In the genomic region with DNA sequence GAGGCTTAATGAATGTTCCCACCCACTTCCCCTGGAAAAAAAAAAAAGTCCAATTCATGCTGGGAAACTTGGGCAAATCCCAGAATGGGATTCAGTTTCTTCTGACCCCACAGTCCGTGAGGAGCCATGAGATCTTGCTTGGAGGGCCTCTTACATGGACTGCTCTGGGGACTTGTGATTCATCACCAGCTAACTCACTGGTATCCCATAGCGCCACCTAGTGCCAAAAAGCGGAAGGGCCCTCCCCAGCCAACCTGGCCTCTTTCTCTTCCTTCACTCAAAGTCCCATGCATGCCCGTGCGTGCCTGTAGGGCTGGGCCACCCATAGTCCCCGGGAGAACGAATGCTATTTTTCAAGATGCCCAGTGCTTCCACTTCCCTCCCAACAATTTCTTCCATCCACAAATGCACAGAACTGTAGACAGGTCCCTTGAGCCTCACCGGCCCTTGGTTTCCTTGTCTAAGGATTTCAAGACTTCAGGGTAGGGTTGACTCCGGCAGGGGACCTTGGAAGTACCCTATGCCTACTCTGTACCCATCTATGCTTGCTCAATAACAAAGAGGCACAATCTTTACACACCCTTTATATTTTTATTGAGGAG, we compare ENCODE assay signal across 8 cellular contexts. TPM values are rescaled to one million over a fixed set of nuclear protein-coding genes. Genes with fewer than 3 reads are reported as not detected.
A peak's percentile ranks its signal among the peaks of the same experiment; 100 is the strongest.
DNase-seq lines count a peak whose midpoint lies in the region; ATAC-seq and TF ChIP-seq lines count a peak whose summit lies in the region.

No MANE protein-coding gene starts in this region.

- ATAC-seq in GM21515 (IDR thresholded peaks at IDR 0.05; ENCODE audit: unreplicated experiment): peak; percentile 76

- intact Hi-C loops in activated T-helper 1 cell treated with anti-CD3 and anti-CD28 coated beads, Interleukin-12 subunit alpha, Interleukin-12 subunit beta, Interleukin-2, Interleukin-4 antibody, amounts not matched to agents 30 ng/mL and 10 ng/mL and 1 ng/mL, durations not matched to agents 14 hours and 24 hours and 36 hours (cut with micrococcal nuclease): loop anchor here (1.0 to 2.0 kb wide), 4 partner anchors 21 to 127 kb away; no protein-coding TSS in a partner anchor

- no peak overlapping the region for H2BK5ac ChIP-seq in neuronal stem cell (ENCODE audit: low read length)

- H2AK5ac ChIP-seq in neuronal stem cell (ENCODE audit: low read depth, low read length): no peak overlapping the region

- no peaks in the 10 kb centered on the region for H3K27me3 ChIP-seq in neuronal stem cell (ENCODE audit: control insufficient read depth in 3 of 3, insufficient read depth in 3 of 3, low read depth in 1 of 3, low read length in 3 of 3)

- H3K4me2 ChIP-seq in neuronal stem cell (ENCODE audit: insufficient read depth, low read length, poor library complexity, severe bottlenecking): no peak overlapping the region

- H3K4me1 Mint-ChIP-seq in activated T-helper 1 cell treated with anti-CD3 and anti-CD28 coated beads, Interleukin-12 subunit alpha, Interleukin-12 subunit beta, Interleukin-2, Interleukin-4 antibody, amounts not matched to agents 30 ng/mL and 10 ng/mL and 1 ng/mL, durations not matched to agents 14 hours and 24 hours and 36 hours (ENCODE audit: low read depth): peaks cover 35% of the 10 kb centered on the region

- peaks cover 5 to 20% of the 10 kb centered on the region in 2 donors for H3K9me3 ChIP-seq in neuronal stem cell (replicated peaks in 1 of 2; ENCODE audit: control insufficient read depth in 2 of 2, insufficient read depth in 1 of 2, low read depth in 1 of 2, low read length in 2 of 2)

- no peak overlapping the region for H4K91ac ChIP-seq in neuronal stem cell (ENCODE audit: low read depth, low read length, poor library complexity)

- no peak overlapping the region for H3K4me3 Mint-ChIP-seq in activated T-helper 1 cell treated with anti-CD3 and anti-CD28 coated beads, Interleukin-12 subunit alpha, Interleukin-12 subunit beta, Interleukin-2, Interleukin-4 antibody, amounts not matched to agents 30 ng/mL and 10 ng/mL and 1 ng/mL, durations not matched to agents 14 hours and 24 hours and 36 hours

- no peak overlapping the region for H3K23ac ChIP-seq in neuronal stem cell (ENCODE audit: low read depth, low read length, poor library complexity)

- no peak overlapping the region for H2AFZ ChIP-seq in neuronal stem cell (ENCODE audit: low read length)

- no peak overlapping the region for H3K18ac ChIP-seq in neuronal stem cell (ENCODE audit: low read length)

- H2BK12ac ChIP-seq in neuronal stem cell (ENCODE audit: low read length): no peak overlapping the region

- H4K8ac ChIP-seq in neuronal stem cell (ENCODE audit: low read depth, low read length): no peak overlapping the region

- no peak overlapping the region for H3K27ac ChIP-seq in neuronal stem cell (replicated peaks; ENCODE audit: low read length)

- peaks cover 5 to 22% of the 10 kb centered on the region in 2 donors for H3K36me3 ChIP-seq in neuronal stem cell (replicated peaks in 1 of 2; ENCODE audit: control insufficient read depth in 2 of 2, insufficient read depth in 2 of 2, low read length in 2 of 2)

- peak; percentile 70 for TF ChIP-seq CTCF in LNCAP (IDR thresholded peaks at IDR 0.05)

- no peak overlapping the region for H2BK15ac ChIP-seq in neuronal stem cell (ENCODE audit: low read length)

- H3K79me1 ChIP-seq in neuronal stem cell (ENCODE audit: low read depth, low read length): peaks cover 2% of the 10 kb centered on the region

- H3K27ac Mint-ChIP-seq in activated T-helper 1 cell treated with anti-CD3 and anti-CD28 coated beads, Interleukin-12 subunit alpha, Interleukin-12 subunit beta, Interleukin-2, Interleukin-4 antibody, amounts not matched to agents 30 ng/mL and 10 ng/mL and 1 ng/mL, durations not matched to agents 14 hours and 24 hours and 36 hours: no peak overlapping the region

- H3K14ac ChIP-seq in neuronal stem cell (ENCODE audit: low read length): no peak overlapping the region

- H2BK120ac ChIP-seq in neuronal stem cell (ENCODE audit: low read depth, low read length): no peak overlapping the region

- no peak overlapping the region for H3K4ac ChIP-seq in neuronal stem cell (ENCODE audit: low read length)

- peaks cover 3% of the 10 kb centered on the region for H3K36me3 Mint-ChIP-seq in activated T-helper 1 cell treated with anti-CD3 and anti-CD28 coated beads, Interleukin-12 subunit alpha, Interleukin-12 subunit beta, Interleukin-2, Interleukin-4 antibody, amounts not matched to agents 30 ng/mL and 10 ng/mL and 1 ng/mL, durations not matched to agents 14 hours and 24 hours and 36 hours (ENCODE audit: low read depth)

- H3K9ac ChIP-seq in neuronal stem cell (ENCODE audit: low read depth, low read length, poor library complexity): no peak overlapping the region

- H3K4me3 ChIP-seq in neuronal stem cell (ENCODE audit: low read length in 2 of 2): no peak overlapping the region

- H3K27me3 Mint-ChIP-seq in activated T-helper 1 cell treated with anti-CD3 and anti-CD28 coated beads, Interleukin-12 subunit alpha, Interleukin-12 subunit beta, Interleukin-2, Interleukin-4 antibody, amounts not matched to agents 30 ng/mL and 10 ng/mL and 1 ng/mL, durations not matched to agents 14 hours and 24 hours and 36 hours (ENCODE audit: insufficient read depth): peaks cover 55% of the 10 kb centered on the region

- peaks cover 24 to 28% of the 10 kb centered on the region in 2 donors for H3K4me1 ChIP-seq in neuronal stem cell (ENCODE audit: control insufficient read depth in 2 of 2, insufficient read depth in 1 of 2, low read depth in 1 of 2, low read length in 2 of 2)

- no peaks in the 10 kb centered on the region for H3K9me3 Mint-ChIP-seq in activated T-helper 1 cell treated with anti-CD3 and anti-CD28 coated beads, Interleukin-12 subunit alpha, Interleukin-12 subunit beta, Interleukin-2, Interleukin-4 antibody, amounts not matched to agents 30 ng/mL and 10 ng/mL and 1 ng/mL, durations not matched to agents 14 hours and 24 hours and 36 hours

- no CpG with 5 or more reads among the region's 9 CpGs for WGBS in neuronal stem cell (ENCODE audit: extremely low coverage in 2 of 2, insufficient read length in 2 of 2, insufficient replicate concordance in 1 of 2), 2 donors

- DNase-seq in DMS114 treated with DMSO at 0.1 percent for 48 hours (lab: John Stamatoyannopoulos, UW; ENCODE audit: unreplicated experiment) (peak; percentile 58), RPMI7951 (ENCODE audit: low read depth) (peak; percentile 88), fibroblast of the conjunctiva (ENCODE audit: low read depth) (peak; percentile 82), neuronal stem cell (ENCODE audit: low spot score) (peak; percentile 63), stromal cell of bone marrow (ENCODE audit: low read depth) (peak; percentile 92)
- peak; percentile 64 for DNase-seq in activated T-helper 1 cell treated with anti-CD3 and anti-CD28 coated beads, Interleukin-12 subunit alpha, Interleukin-12 subunit beta, Interleukin-2, Interleukin-4 antibody, amounts not matched to agents 30 ng/mL and 10 ng/mL and 1 ng/mL, durations not matched to agents 14 hours and 24 hours and 36 hours (ENCODE audit: low spot score)

RNA-seq across cellular contexts. Expression of gene RTL5, which starts 5.1 kb away (rescaled TPM):
- 0.78 and 1.2 TPM in 2 replicates for total RNA-seq in RPMI7951 (2014; rRNA removed; shearing (Covaris generic))
- 0.26 and 0.29 TPM in 2 replicates for total RNA-seq in activated T-helper 1 cell treated with anti-CD3 and anti-CD28 coated beads, Interleukin-12 subunit alpha, Interleukin-12 subunit beta, Interleukin-2, Interleukin-4 antibody, amounts not matched to agents 30 ng/mL and 10 ng/mL and 1 ng/mL, durations not matched to agents 14 hours and 24 hours and 36 hours
- 6.8 TPM for polyA plus RNA-seq in neuronal stem cell (2013, experiment 1 of 2)
- polyA plus RNA-seq in neuronal stem cell (2013, experiment 2 of 2): 6.7 TPM

RNA-seq across cellular contexts. Expression of gene PIN4, which starts 54.9 kb away (rescaled TPM):
- total RNA-seq in RPMI7951 (2014; rRNA removed; shearing (Covaris generic)): 33.8 and 36.6 TPM in 2 replicates
- total RNA-seq in activated T-helper 1 cell treated with anti-CD3 and anti-CD28 coated beads, Interleukin-12 subunit alpha, Interleukin-12 subunit beta, Interleukin-2, Interleukin-4 antibody, amounts not matched to agents 30 ng/mL and 10 ng/mL and 1 ng/mL, durations not matched to agents 14 hours and 24 hours and 36 hours: 10.2 and 13.3 TPM in 2 replicates
- 34.0 TPM for polyA plus RNA-seq in neuronal stem cell (2013, experiment 1 of 2)
- 35.2 TPM for polyA plus RNA-seq in neuronal stem cell (2013, experiment 2 of 2)
